1 cellular context compared by ENCODE assay signal in genomic region chr4:106892786-106893185, GRCh38.
TF ChIP-seq lines count a peak whose summit lies in the region.

No MANE protein-coding gene starts in this region.

TF ChIP-seq in WTC11, 78 proteins besides CTCF, POLR2A, EP300 and RAD21 (continued from another document):
- no peak for TF ChIP-seq PRDM15 (CRISPR knock-in tag; IDR thresholded peaks at IDR 0.05)
- TF ChIP-seq EMX1 (CRISPR knock-in tag; IDR thresholded peaks at IDR 0.05): no peak
- TF ChIP-seq PREB (CRISPR knock-in tag; IDR thresholded peaks at IDR 0.05; ENCODE audit: borderline replicate concordance): no peak
- TF ChIP-seq ESRRA (CRISPR knock-in tag; IDR thresholded peaks at IDR 0.05; ENCODE audit: borderline replicate concordance): no peak
- no peak for TF ChIP-seq MXD4 (CRISPR knock-in tag; IDR thresholded peaks at IDR 0.05; ENCODE audit: borderline replicate concordance)
- TF ChIP-seq USF1 (CRISPR knock-in tag; IDR thresholded peaks at IDR 0.05): no peak
- TF ChIP-seq NR3C1 (CRISPR knock-in tag; conservative IDR thresholded peaks at IDR 0.05; ENCODE audit: low read depth): no peak
- no peak for TF ChIP-seq HMGA2 (CRISPR knock-in tag; IDR thresholded peaks at IDR 0.05)
- no peak for TF ChIP-seq ATF3 (CRISPR knock-in tag; conservative IDR thresholded peaks at IDR 0.05)
- no peak for TF ChIP-seq ZMAT4 (CRISPR knock-in tag; IDR thresholded peaks at IDR 0.05)
- TF ChIP-seq TP53 (CRISPR knock-in tag; IDR thresholded peaks at IDR 0.05): no peak
- TF ChIP-seq, protein P1, sequence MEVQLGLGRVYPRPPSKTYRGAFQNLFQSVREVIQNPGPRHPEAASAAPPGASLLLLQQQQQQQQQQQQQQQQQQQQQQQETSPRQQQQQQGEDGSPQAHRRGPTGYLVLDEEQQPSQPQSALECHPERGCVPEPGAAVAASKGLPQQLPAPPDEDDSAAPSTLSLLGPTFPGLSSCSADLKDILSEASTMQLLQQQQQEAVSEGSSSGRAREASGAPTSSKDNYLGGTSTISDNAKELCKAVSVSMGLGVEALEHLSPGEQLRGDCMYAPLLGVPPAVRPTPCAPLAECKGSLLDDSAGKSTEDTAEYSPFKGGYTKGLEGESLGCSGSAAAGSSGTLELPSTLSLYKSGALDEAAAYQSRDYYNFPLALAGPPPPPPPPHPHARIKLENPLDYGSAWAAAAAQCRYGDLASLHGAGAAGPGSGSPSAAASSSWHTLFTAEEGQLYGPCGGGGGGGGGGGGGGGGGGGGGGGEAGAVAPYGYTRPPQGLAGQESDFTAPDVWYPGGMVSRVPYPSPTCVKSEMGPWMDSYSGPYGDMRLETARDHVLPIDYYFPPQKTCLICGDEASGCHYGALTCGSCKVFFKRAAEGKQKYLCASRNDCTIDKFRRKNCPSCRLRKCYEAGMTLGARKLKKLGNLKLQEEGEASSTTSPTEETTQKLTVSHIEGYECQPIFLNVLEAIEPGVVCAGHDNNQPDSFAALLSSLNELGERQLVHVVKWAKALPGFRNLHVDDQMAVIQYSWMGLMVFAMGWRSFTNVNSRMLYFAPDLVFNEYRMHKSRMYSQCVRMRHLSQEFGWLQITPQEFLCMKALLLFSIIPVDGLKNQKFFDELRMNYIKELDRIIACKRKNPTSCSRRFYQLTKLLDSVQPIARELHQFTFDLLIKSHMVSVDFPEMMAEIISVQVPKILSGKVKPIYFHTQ (CRISPR knock-in tag; IDR thresholded peaks at IDR 0.05): no peak
